1 cellular context compared by ENCODE assay signal in genomic region chr3:78878789-78879515, GRCh38.
TF ChIP-seq lines count a peak whose summit lies in the region.

No MANE protein-coding gene starts in this region.

TF ChIP-seq in HepG2, 621 proteins besides CTCF, POLR2A, EP300 and RAD21 (continued from another document and continues in another):
- TF ChIP-seq ZBTB4 (CRISPR knock-in tag; IDR thresholded peaks at IDR 0.05; ENCODE audit: borderline replicate concordance) (no peak), MYNN (CRISPR knock-in tag; IDR thresholded peaks at IDR 0.05; ENCODE audit: low read depth) (no peak), ZBTB46 (CRISPR knock-in tag; IDR thresholded peaks at IDR 0.05; ENCODE audit: borderline replicate concordance) (no peak), SP1 (IDR thresholded peaks at IDR 0.05) (no peak), SP1 (CRISPR knock-in tag; IDR thresholded peaks at IDR 0.05) (no peak), YEATS4 (CRISPR knock-in tag; IDR thresholded peaks at IDR 0.05; ENCODE audit: borderline replicate concordance) (no peak), ZNF329 (CRISPR knock-in tag; IDR thresholded peaks at IDR 0.05; ENCODE audit: low read depth) (no peak), MEIS2 (CRISPR knock-in tag; IDR thresholded peaks at IDR 0.05) (no peak), ZSCAN25 (CRISPR knock-in tag; IDR thresholded peaks at IDR 0.05) (no peak), SAP130 (CRISPR knock-in tag; IDR thresholded peaks at IDR 0.05; ENCODE audit: low read depth) (0 out of 2 replicates have a peak, but pooled peaks have one; percentile 35), BATF2 (CRISPR knock-in tag; IDR thresholded peaks at IDR 0.05) (no peak), IKZF5 (CRISPR knock-in tag; IDR thresholded peaks at IDR 0.05) (no peak), IRX3 (CRISPR knock-in tag; IDR thresholded peaks at IDR 0.05; ENCODE audit: borderline replicate concordance, low read depth) (no peak), RXRB (CRISPR knock-in tag; IDR thresholded peaks at IDR 0.05; ENCODE audit: borderline replicate concordance) (peak; percentile 22; the same call in 1 of the 2 replicates), FOXC1 (CRISPR knock-in tag; IDR thresholded peaks at IDR 0.05; ENCODE audit: borderline replicate concordance) (no peak), MAFK (conservative IDR thresholded peaks at IDR 0.05 in 1 of 2, IDR thresholded peaks at IDR 0.05 in 1 of 2; ENCODE audit: low read length in 2 of 2) (no peak), ZFP62 (CRISPR knock-in tag; IDR thresholded peaks at IDR 0.05) (no peak), HOMEZ (CRISPR knock-in tag; IDR thresholded peaks at IDR 0.05; ENCODE audit: low read depth) (peak; percentile 75; the same call in 1 of the 2 replicates), ZBTB1 (CRISPR knock-in tag; IDR thresholded peaks at IDR 0.05; ENCODE audit: borderline replicate concordance) (no peak), HDAC1 (CRISPR knock-in tag; IDR thresholded peaks at IDR 0.05) (no peak), ZKSCAN8 (CRISPR knock-in tag; IDR thresholded peaks at IDR 0.05; ENCODE audit: borderline replicate concordance) (no peak), HNRNPUL1 (IDR thresholded peaks at IDR 0.05; ENCODE audit: low read depth, low read length) (no peak), PRMT3 (CRISPR knock-in tag; IDR thresholded peaks at IDR 0.05; ENCODE audit: borderline replicate concordance, low read depth) (no peak), HNRNPH1 (optimal IDR thresholded peaks at IDR 0.05; ENCODE audit: low read depth, low read length) (no peak), NR3C1 (CRISPR knock-in tag; IDR thresholded peaks at IDR 0.05) (no peak), ZNF136 (CRISPR knock-in tag; IDR thresholded peaks at IDR 0.05; ENCODE audit: low read depth) (no peak), FOXP1 (IDR thresholded peaks at IDR 0.05) (no peak), FOXP1 (CRISPR knock-in tag; IDR thresholded peaks at IDR 0.05) (peak; percentile 70), ARHGAP35 (CRISPR knock-in tag; IDR thresholded peaks at IDR 0.05; ENCODE audit: borderline replicate concordance) (no peak), GATAD2A (CRISPR knock-in tag; IDR thresholded peaks at IDR 0.05) (peak; percentile 40; the same call in 1 of the 2 replicates), ARID3A (IDR thresholded peaks at IDR 0.05; ENCODE audit: low read depth, low read length) (peak; percentile 9; the same call in 1 of the 2 replicates), ISX (CRISPR knock-in tag; conservative IDR thresholded peaks at IDR 0.05) (no peak), ZNF503 (CRISPR knock-in tag; IDR thresholded peaks at IDR 0.05) (peak; percentile 32; the same call in 1 of the 2 replicates), REST (IDR thresholded peaks at IDR 0.05; ENCODE audit: borderline replicate concordance in 1 of 2, low read depth in 1 of 2, low read length in 2 of 2) (no peak), RBM39 (IDR thresholded peaks at IDR 0.05; ENCODE audit: low read depth, low read length, poor library complexity, severe bottlenecking) (no peak), ZSCAN22 (CRISPR knock-in tag; IDR thresholded peaks at IDR 0.05) (no peak), ZNF296 (CRISPR knock-in tag; conservative IDR thresholded peaks at IDR 0.05) (no peak), U2AF1 (optimal IDR thresholded peaks at IDR 0.05; ENCODE audit: low read depth, low read length) (no peak), MTF2 (CRISPR knock-in tag; IDR thresholded peaks at IDR 0.05; ENCODE audit: borderline replicate concordance) (no peak), MEIS1 (CRISPR knock-in tag; IDR thresholded peaks at IDR 0.05; ENCODE audit: borderline replicate concordance) (no peak), THRA (CRISPR knock-in tag; IDR thresholded peaks at IDR 0.05; ENCODE audit: borderline replicate concordance) (no peak), IRF9 (CRISPR knock-in tag; IDR thresholded peaks at IDR 0.05; ENCODE audit: borderline replicate concordance) (no peak), MED8 (CRISPR knock-in tag; IDR thresholded peaks at IDR 0.05; ENCODE audit: insufficient replicate concordance) (no peak), TBX3 (IDR thresholded peaks at IDR 0.05; ENCODE audit: borderline replicate concordance) (peak; percentile 28; the same call in 1 of the 2 replicates), SMARCC2 (IDR thresholded peaks at IDR 0.05) (no peak)
